Comparison of ENCODE assay signal across 1 cellular context in the genomic region with DNA sequence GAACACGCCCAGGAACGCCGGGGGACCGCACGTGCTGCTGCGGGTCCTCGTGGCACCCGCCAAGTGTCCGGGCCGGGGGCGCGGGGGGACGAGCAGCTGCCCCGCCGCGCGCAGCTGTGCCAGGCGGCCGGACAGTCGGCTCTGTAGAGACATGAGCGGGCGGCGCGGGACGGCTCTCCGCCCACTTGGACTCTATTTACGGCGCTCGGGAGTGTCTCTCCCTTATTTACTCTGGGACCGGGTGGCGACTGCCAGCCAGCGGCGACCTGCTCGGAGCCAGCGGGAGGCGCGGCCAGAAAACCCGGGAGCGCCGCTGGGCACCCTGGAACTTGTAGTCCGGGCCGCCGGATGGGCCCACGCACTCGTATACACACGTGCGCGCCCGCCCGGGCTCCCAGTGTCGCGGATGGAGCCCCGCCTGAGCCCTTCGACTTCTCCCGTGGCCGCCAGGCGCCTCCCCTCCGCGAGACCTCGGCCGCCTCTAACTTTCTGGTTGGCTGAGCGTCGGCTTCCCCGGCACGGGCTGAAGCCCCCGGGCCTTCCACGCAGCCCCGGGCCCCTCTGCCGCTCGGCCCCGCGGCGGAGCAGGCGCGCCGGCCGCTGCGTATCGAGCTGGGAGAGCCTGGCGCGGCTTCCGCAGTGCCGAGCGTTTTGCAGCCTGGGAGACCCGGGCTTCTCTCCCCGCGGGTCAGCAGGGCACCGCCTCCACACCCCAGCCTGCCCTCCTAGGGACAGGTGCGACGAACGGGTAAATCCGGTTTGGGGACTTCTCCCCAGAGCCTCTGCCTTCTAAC.
TF ChIP-seq lines count a peak whose summit lies in the region.

A gene with protein sequence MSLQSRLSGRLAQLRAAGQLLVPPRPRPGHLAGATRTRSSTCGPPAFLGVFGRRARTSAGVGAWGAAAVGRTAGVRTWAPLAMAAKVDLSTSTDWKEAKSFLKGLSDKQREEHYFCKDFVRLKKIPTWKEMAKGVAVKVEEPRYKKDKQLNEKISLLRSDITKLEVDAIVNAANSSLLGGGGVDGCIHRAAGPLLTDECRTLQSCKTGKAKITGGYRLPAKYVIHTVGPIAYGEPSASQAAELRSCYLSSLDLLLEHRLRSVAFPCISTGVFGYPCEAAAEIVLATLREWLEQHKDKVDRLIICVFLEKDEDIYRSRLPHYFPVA (minus strand): TSS at position 272 of the 794 bp plus-strand sequence. CDS start 119 bp downstream, at position 153.

TF ChIP-seq in K562, 482 proteins besides CTCF, POLR2A, EP300 and RAD21 (continued from another document):
- TF ChIP-seq, protein P1, sequence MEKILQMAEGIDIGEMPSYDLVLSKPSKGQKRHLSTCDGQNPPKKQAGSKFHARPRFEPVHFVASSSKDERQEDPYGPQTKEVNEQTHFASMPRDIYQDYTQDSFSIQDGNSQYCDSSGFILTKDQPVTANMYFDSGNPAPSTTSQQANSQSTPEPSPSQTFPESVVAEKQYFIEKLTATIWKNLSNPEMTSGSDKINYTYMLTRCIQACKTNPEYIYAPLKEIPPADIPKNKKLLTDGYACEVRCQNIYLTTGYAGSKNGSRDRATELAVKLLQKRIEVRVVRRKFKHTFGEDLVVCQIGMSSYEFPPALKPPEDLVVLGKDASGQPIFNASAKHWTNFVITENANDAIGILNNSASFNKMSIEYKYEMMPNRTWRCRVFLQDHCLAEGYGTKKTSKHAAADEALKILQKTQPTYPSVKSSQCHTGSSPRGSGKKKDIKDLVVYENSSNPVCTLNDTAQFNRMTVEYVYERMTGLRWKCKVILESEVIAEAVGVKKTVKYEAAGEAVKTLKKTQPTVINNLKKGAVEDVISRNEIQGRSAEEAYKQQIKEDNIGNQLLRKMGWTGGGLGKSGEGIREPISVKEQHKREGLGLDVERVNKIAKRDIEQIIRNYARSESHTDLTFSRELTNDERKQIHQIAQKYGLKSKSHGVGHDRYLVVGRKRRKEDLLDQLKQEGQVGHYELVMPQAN (IDR thresholded peaks at IDR 0.05; ENCODE audit: borderline replicate concordance): 0 out of 2 replicates have a peak, but pooled peaks have one; percentile 27
- TF ChIP-seq NRF1 (conservative IDR thresholded peaks at IDR 0.05 in 1 of 2, IDR thresholded peaks at IDR 0.05 in 1 of 2) (peak; percentile 79 to 80), XRCC5 (IDR thresholded peaks at IDR 0.05; ENCODE audit: low read depth, low read length) (peak; percentile 31; the same call in 1 of the 2 replicates)
